In genomic region chr6:30515967-30516753, GRCh38 we compare ENCODE assay signal across 8 cellular contexts. TPM values are rescaled to one million over a fixed set of nuclear protein-coding genes. Genes with fewer than 3 reads are reported as not detected.
A peak's percentile ranks its signal among the peaks of the same experiment; 100 is the strongest.
DNase-seq lines count a peak whose midpoint lies in the region; ATAC-seq and TF ChIP-seq lines count a peak whose summit lies in the region.

No MANE protein-coding gene starts in this region.

- H3K9me3 ChIP-seq in DOHH2 (ENCODE audit: control insufficient read depth, insufficient read depth, low read length) (peaks cover 9% of the 10 kb centered on the region), Karpas-422 (ENCODE audit: low read length) (no peaks in the 10 kb centered on the region), transverse colon (no peaks in the 10 kb centered on the region)

- peaks cover 16% of the 10 kb centered on the region for H3K27me3 ChIP-seq in DOHH2 (ENCODE audit: control insufficient read depth, low read length)
- H3K27me3 ChIP-seq in Karpas-422 (ENCODE audit: low read length): no peaks in the 10 kb centered on the region
- no peaks in the 10 kb centered on the region for H3K27me3 ChIP-seq in transverse colon

- peaks cover 37% of the 10 kb centered on the region for H3K4me1 Mint-ChIP-seq in T-helper 1 cell treated with Interleukin-12 subunit alpha and Interleukin-12 subunit beta and Interleukin-4 antibody, amounts not matched to agents 30 μg/mL and 1 μg/mL, for 36 hours (ENCODE audit: low read depth)

- H3K9me3 Mint-ChIP-seq in T-helper 1 cell treated with Interleukin-12 subunit alpha and Interleukin-12 subunit beta and Interleukin-4 antibody, amounts not matched to agents 30 μg/mL and 1 μg/mL, for 36 hours: peaks cover 8% of the 10 kb centered on the region

- TF ChIP-seq POLR2A in transverse colon (IDR thresholded peaks at IDR 0.05): peak; percentile 76

- H3F3A ChIP-seq in DOHH2 (ENCODE audit: control insufficient read depth, insufficient read depth): peaks cover 21% of the 10 kb centered on the region

- intact Hi-C loops in left cardiac atrium (cut with DNase I) (no loop called here), transverse colon (cut with DNase I; ENCODE audit: low total_unique reads) (loop anchor here (1.0 kb wide), 1 partner anchor 18 kb away; no protein-coding TSS in a partner anchor)

- H4K20me1 ChIP-seq in DOHH2 (ENCODE audit: control insufficient read depth, insufficient read depth, low read depth, low read length) (no peaks in the 10 kb centered on the region), Karpas-422 (ENCODE audit: insufficient read depth, low read depth, low read length) (no peaks in the 10 kb centered on the region)

- peaks cover 13% of the 10 kb centered on the region for H3K36me3 Mint-ChIP-seq in T-helper 1 cell treated with Interleukin-12 subunit alpha and Interleukin-12 subunit beta and Interleukin-4 antibody, amounts not matched to agents 30 μg/mL and 1 μg/mL, for 36 hours (ENCODE audit: low read depth)

- peak; percentile 70 for ATAC-seq in GM21737 (IDR thresholded peaks at IDR 0.05; ENCODE audit: unreplicated experiment)
- ATAC-seq in left cardiac atrium: peak; percentile 97 to 98

- H3K4me3 ChIP-seq in DOHH2 (ENCODE audit: low read length) (peak overlapping the region; percentile 71), Karpas-422 (ENCODE audit: low read length) (peak overlapping the region; percentile 66), transverse colon (peak overlapping the region; percentile 5 to 59 (median 32))

- H2AFZ ChIP-seq in Karpas-422 (ENCODE audit: low read length): peak overlapping the region; percentile 80

- H3K27ac Mint-ChIP-seq in T-helper 1 cell treated with Interleukin-12 subunit alpha and Interleukin-12 subunit beta and Interleukin-4 antibody, amounts not matched to agents 30 μg/mL and 1 μg/mL, for 36 hours: peak overlapping the region; percentile 96

- H3K27ac ChIP-seq in DOHH2 (ENCODE audit: low read depth, low read length) (peak overlapping the region; percentile 85), Karpas-422 (ENCODE audit: low read length) (peak overlapping the region; percentile 26; the same call in 1 of the 2 replicates), transverse colon (peak overlapping the region; percentile 81 to 98 (median 94))

- H3K27me3 Mint-ChIP-seq in T-helper 1 cell treated with Interleukin-12 subunit alpha and Interleukin-12 subunit beta and Interleukin-4 antibody, amounts not matched to agents 30 μg/mL and 1 μg/mL, for 36 hours (ENCODE audit: low read depth): no peaks in the 10 kb centered on the region

- H3K9me2 ChIP-seq in DOHH2 (replicated peaks; ENCODE audit: control insufficient read depth, low read length): no peaks in the 10 kb centered on the region
- no peaks in the 10 kb centered on the region for H3K9me2 ChIP-seq in Karpas-422 (replicated peaks; ENCODE audit: insufficient read depth, low read length)

- peak overlapping the region; percentile 84 for H3K4me3 Mint-ChIP-seq in T-helper 1 cell treated with Interleukin-12 subunit alpha and Interleukin-12 subunit beta and Interleukin-4 antibody, amounts not matched to agents 30 μg/mL and 1 μg/mL, for 36 hours

- H3K79me2 ChIP-seq in DOHH2 (ENCODE audit: control insufficient read depth, low read length) (no peaks in the 10 kb centered on the region), Karpas-422 (ENCODE audit: low read length) (no peaks in the 10 kb centered on the region)

- H3K36me3 ChIP-seq in DOHH2 (ENCODE audit: control insufficient read depth, low read length) (no peaks in the 10 kb centered on the region), Karpas-422 (ENCODE audit: insufficient read depth, low read length) (no peaks in the 10 kb centered on the region), transverse colon (no peaks in the 10 kb centered on the region)

- peak; percentile 15 for TF ChIP-seq EP300 in transverse colon (IDR thresholded peaks at IDR 0.05; ENCODE audit: low read depth)

- peak overlapping the region; percentile 70 for H3K9ac ChIP-seq in Karpas-422 (ENCODE audit: low read length)

- no peak for TF ChIP-seq CTCF in DOHH2 (IDR thresholded peaks at IDR 0.05; ENCODE audit: low read depth, low read length, poor library complexity, severe bottlenecking)
- TF ChIP-seq CTCF in transverse colon (IDR thresholded peaks at IDR 0.05): no peak

- H3K4me2 ChIP-seq in DOHH2 (ENCODE audit: low read length): peak overlapping the region; percentile 62
- peak overlapping the region; percentile 89 for H3K4me2 ChIP-seq in Karpas-422 (ENCODE audit: low read depth, low read length, poor library complexity, severe bottlenecking)

- in situ Hi-C loops in transverse colon (cut with MboI; ENCODE audit: low pct_ligation_motif_present in 1 of 4, low pct_unique_long_range_greater_than_20kb in 1 of 4, low sequenced_read_pairs in 3 of 4): no loop called here

- DNase-seq in Karpas-422: peak; percentile 93
- DNase-seq in amygdala (lab: John Stamatoyannopoulos, UW): peak in 47 of 56 donors; percentile 3 to 77 (median 31)
- DNase-seq in left cardiac atrium: peak; percentile 92
- DNase-seq in pons (ENCODE audit: low spot score): peak; percentile 85
- peak; percentile 93 for DNase-seq in transverse colon

- peaks cover 35% of the 10 kb centered on the region for H3K4me1 ChIP-seq in DOHH2 (ENCODE audit: control insufficient read depth, low read length)
- peaks cover 8% of the 10 kb centered on the region for H3K4me1 ChIP-seq in Karpas-422 (ENCODE audit: low read length)
- peaks cover 4 to 27% (median 14%) of the 10 kb centered on the region in 4 donors for H3K4me1 ChIP-seq in transverse colon

- 5 to 7% methylated on average over 10 to 32 of the region's 32 CpGs for WGBS in transverse colon (ENCODE audit: low coverage in 1 of 2), 2 donors

RNA-seq across cellular contexts. Expression of gene HLA-E, which starts 26.9 kb away (rescaled TPM):
- total RNA-seq in Karpas-422 (2014; rRNA removed; shearing (Covaris generic); ENCODE audit: low replicate concordance): 306 and 677 TPM in 2 replicates
- total RNA-seq in left cardiac atrium (100 to 1,000 TPM; 210 to 242 TPM), transverse colon (100 to 1,000 TPM; 248 to 610 (median 493) TPM)

RNA-seq across cellular contexts. Expression of gene GNL1, which starts 40.1 kb away (rescaled TPM):
- 48.6 and 53.9 TPM in 2 replicates for total RNA-seq in Karpas-422 (2014; rRNA removed; shearing (Covaris generic); ENCODE audit: low replicate concordance)
- total RNA-seq in left cardiac atrium: 10 to 100 TPM; 25.7 to 32.1 TPM
- 10 to 100 TPM; 13.5 to 34.1 (median 20.7) TPM for total RNA-seq in transverse colon

RNA-seq across cellular contexts. Expression of gene PRR3, which starts 40.9 kb away (rescaled TPM):
- 14.6 and 30.6 TPM in 2 replicates for total RNA-seq in Karpas-422 (2014; rRNA removed; shearing (Covaris generic); ENCODE audit: low replicate concordance)
- total RNA-seq in left cardiac atrium (1 to 10 TPM; 4.6 to 5.4 TPM), transverse colon (10 to 100 TPM in 1 of 4 donors, 1 to 10 TPM in 3; 2.2 to 10.1 (median 5.0) TPM)

RNA-seq across cellular contexts. Expression of gene ABCF1, which starts 55.1 kb away (rescaled TPM):
- total RNA-seq in Karpas-422 (2014; rRNA removed; shearing (Covaris generic); ENCODE audit: low replicate concordance): 14.4 and 26.0 TPM in 2 replicates
- total RNA-seq in left cardiac atrium: 10 to 100 TPM; 30.7 to 45.9 TPM
- total RNA-seq in transverse colon: 10 to 100 TPM; 33.0 to 52.0 (median 40.1) TPM

Comparison
In these comparisons a context has a peak if more than half of its experiments do, and no peak if none do; other contexts are left out.
1. Peak in every context shown above with its lines: DNase-seq, ATAC-seq, H3K4me3 ChIP-seq and H3K27ac ChIP-seq.
2. H3K27ac ChIP-seq: peak in every context shown above with its lines; median percentile 94 in transverse colon; 85 in DOHH2; 26 in Karpas-422.
3. DNase-seq: peak in every context shown above with its lines; median percentile 93 in Karpas-422; 93 in transverse colon; 92 in left cardiac atrium; 85 in pons; 31 in amygdala.